ENCODE assay signal across 1 cellular context in genomic region chr15:92077353-92078080, GRCh38.
TF ChIP-seq lines count a peak whose summit lies in the region.

No MANE protein-coding gene starts in this region.

TF ChIP-seq in GM23338, 12 proteins besides CTCF, POLR2A, EP300 and RAD21 (continued from another document):
- TF ChIP-seq REST (IDR thresholded peaks at IDR 0.05; ENCODE audit: unreplicated experiment) (no peak), POLR2AphosphoS5 (IDR thresholded peaks at IDR 0.05; ENCODE audit: low read depth) (no peak), ZNF114 (CRISPR knock-in tag; IDR thresholded peaks at IDR 0.05) (no peak)
